Comparison of ENCODE assay signal across 1 cellular context in genomic region chr7:47301078-47301477, GRCh38.
TF ChIP-seq lines count a peak whose summit lies in the region.

No MANE protein-coding gene starts in this region.

TF ChIP-seq in HepG2, 621 proteins besides CTCF, POLR2A, EP300 and RAD21:
- TF ChIP-seq ZNF142 (CRISPR knock-in tag; IDR thresholded peaks at IDR 0.05): no peak
- TF ChIP-seq ZNF317 (CRISPR knock-in tag; IDR thresholded peaks at IDR 0.05): no peak
- TF ChIP-seq CC2D1A (CRISPR knock-in tag; IDR thresholded peaks at IDR 0.05): no peak
- no peak for TF ChIP-seq PHB2 (IDR thresholded peaks at IDR 0.05; ENCODE audit: partially characterized antibody)
- TF ChIP-seq ZNF768 (CRISPR knock-in tag; IDR thresholded peaks at IDR 0.05): no peak
- TF ChIP-seq ZNF143 (CRISPR knock-in tag; IDR thresholded peaks at IDR 0.05): no peak
- TF ChIP-seq GPBP1L1 (CRISPR knock-in tag; IDR thresholded peaks at IDR 0.05): no peak
- no peak for TF ChIP-seq ZBTB40 (IDR thresholded peaks at IDR 0.05)
- no peak for TF ChIP-seq ZBTB40 (CRISPR knock-in tag; IDR thresholded peaks at IDR 0.05)
- TF ChIP-seq DNMT1 (CRISPR knock-in tag; IDR thresholded peaks at IDR 0.05): no peak
- TF ChIP-seq ZNF580 (CRISPR knock-in tag; IDR thresholded peaks at IDR 0.05; ENCODE audit: borderline replicate concordance, low read depth): no peak
- no peak for TF ChIP-seq ATF7 (IDR thresholded peaks at IDR 0.05)
- TF ChIP-seq ATF7 (CRISPR knock-in tag; IDR thresholded peaks at IDR 0.05): no peak
- no peak for TF ChIP-seq TAF1 (CRISPR knock-in tag; IDR thresholded peaks at IDR 0.05)
- no peak for TF ChIP-seq ZNF503 (CRISPR knock-in tag; IDR thresholded peaks at IDR 0.05)
- no peak for TF ChIP-seq PTBP1 (IDR thresholded peaks at IDR 0.05; ENCODE audit: low read depth, low read length, poor library complexity, severe bottlenecking)
- no peak for TF ChIP-seq ZNF18 (CRISPR knock-in tag; IDR thresholded peaks at IDR 0.05; ENCODE audit: insufficient replicate concordance)
- TF ChIP-seq FOXJ3 (CRISPR knock-in tag; IDR thresholded peaks at IDR 0.05; ENCODE audit: borderline replicate concordance): no peak
- no peak for TF ChIP-seq PRDM10 (CRISPR knock-in tag; IDR thresholded peaks at IDR 0.05; ENCODE audit: low read depth)
- no peak for TF ChIP-seq CEBPZ (IDR thresholded peaks at IDR 0.05; ENCODE audit: low read length)
- TF ChIP-seq RXRB (CRISPR knock-in tag; IDR thresholded peaks at IDR 0.05; ENCODE audit: borderline replicate concordance): no peak
- no peak for TF ChIP-seq MXD1 (CRISPR knock-in tag; IDR thresholded peaks at IDR 0.05)
TF ChIP-seq in HepG2: peak in this region for 0.
